23 cellular contexts compared by ENCODE assay signal in the genomic region with DNA sequence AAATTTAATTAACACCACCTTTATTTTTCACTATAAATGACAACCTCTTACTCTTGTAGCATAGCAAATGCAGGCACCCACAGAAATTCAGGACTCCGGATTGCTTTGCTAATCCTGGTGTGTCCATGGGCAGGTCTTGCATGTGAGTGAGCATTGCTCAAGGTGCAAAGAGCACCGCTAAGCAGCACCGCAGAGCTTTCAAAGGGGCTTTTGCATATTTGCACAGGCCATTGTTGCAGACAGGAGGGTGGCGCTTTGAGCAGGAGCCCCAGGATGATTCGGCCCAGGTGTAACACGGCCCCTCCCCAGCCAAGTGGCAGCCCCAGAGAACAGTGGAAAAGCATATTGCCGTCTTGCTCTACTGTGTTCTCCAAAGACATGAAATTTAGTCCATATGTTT.
DNase-seq lines count a peak whose midpoint lies in the region; ATAC-seq, FAIRE-seq and TF ChIP-seq lines count a peak whose summit lies in the region.
"Had no signal": no experiment of that assay in that cellular context is flagged by ENCODE, and none has a peak within 500 bp of the region (broad histone marks: within the 10 kb centered on the region; RNA-seq: fewer than 3 reads in every experiment).

No MANE protein-coding gene starts in this region.

- H3K4me2 ChIP-seq in GM12878 (ENCODE audit: control insufficient read depth, insufficient read depth), result no peak overlapping the region

- no peak for FAIRE-seq in GM12878 (lab: Jason Lieb, UNC)
- FAIRE-seq: A204.1, GM19239 had no signal

- H3K9ac ChIP-seq in GM12878 (ENCODE audit: control insufficient read depth, insufficient read depth, low read length), result no peak overlapping the region
- H3K9ac ChIP-seq: GM23248 had no signal

- no peak overlapping the region for H3K27ac ChIP-seq in GM12878 (ENCODE audit: control insufficient read depth, insufficient read depth)
- H3K27ac ChIP-seq: GM23248 had no signal

- SMC1A ChIA-PET in GM12878 (lab: Charles Lee; ENCODE audit: uncharacterized antibody, unreplicated experiment), result no interaction called here

- WGBS in GM12878 (ENCODE audit: insufficient coverage, insufficient replicate concordance, low lambda C conversion rate, missing lambda C conversion rate), result 81% methylated on average over 7 of the region's 7 CpGs

- no peaks in the 10 kb centered on the region for H3K9me3 ChIP-seq in Caco-2
- H3K9me3 ChIP-seq in GM12878 (replicated peaks; ENCODE audit: control insufficient read depth, insufficient read depth, low read length), result peaks cover 2% of the 10 kb centered on the region; the same call in 2 of the 3 replicates
- H3K9me3 ChIP-seq: BE2C had no signal

- H3K9me3 Mint-ChIP-seq in Caco-2 (ENCODE audit: unreplicated experiment), result peaks cover 18% of the 10 kb centered on the region

- no peaks in the 10 kb centered on the region for H3K27me3 Mint-ChIP-seq in Caco-2 (ENCODE audit: insufficient read depth, unreplicated experiment)
- H3K27me3 Mint-ChIP-seq: CD4-positive, CD25-positive, alpha-beta regulatory T cell had no signal

- H3K4me1 Mint-ChIP-seq in Caco-2 (ENCODE audit: low read depth, unreplicated experiment), result peaks cover 34% of the 10 kb centered on the region

- H3K36me3 ChIP-seq in Caco-2 (ENCODE audit: control insufficient read depth, insufficient read depth, low read length) (no peaks in the 10 kb centered on the region), GM12878 (ENCODE audit: control insufficient read depth in 2 of 2, insufficient read depth in 2 of 2, low read length in 1 of 2) (no peaks in the 10 kb centered on the region)
- H3K36me3 ChIP-seq: BE2C had no signal

- no peak overlapping the region for H2AFZ ChIP-seq in GM12878 (ENCODE audit: control insufficient read depth, low read depth, low read length)
- H2AFZ ChIP-seq: GM23248 had no signal

- TF ChIP-seq EP300 in GM12878 (IDR thresholded peaks at IDR 0.05; ENCODE audit: borderline replicate concordance in 1 of 2, control insufficient read depth in 1 of 2, low read depth in 2 of 2, low read length in 2 of 2), result no peak

- POLR2A ChIA-PET in Caco-2 (lab: Charles Lee) (no interaction called here), GM12878 (lab: Charles Lee) (no interaction called here)

- no peak for TF ChIP-seq POLR2A in GM12878 (IDR thresholded peaks at IDR 0.05; ENCODE audit: low read depth, low read length)

- no TSS peak for BruUV-seq in Caco-2 (replicated peaks; lab: Mats Ljungman, UMichigan)
- no TSS peak for BruUV-seq in GM12878 (replicated peaks; lab: Mats Ljungman, UMichigan)

- no peaks in the 10 kb centered on the region for H3K79me2 ChIP-seq in GM12878 (ENCODE audit: control insufficient read depth, insufficient read depth, low read length)

- TF ChIP-seq CTCF in Caco-2 (IDR thresholded peaks at IDR 0.05; ENCODE audit: insufficient read depth in 1 of 2, low read depth in 1 of 2, low read length in 1 of 2, severe bottlenecking in 1 of 2, unreplicated experiment in 1 of 2), result no peak
- TF ChIP-seq CTCF in GM12878 (IDR thresholded peaks at IDR 0.05 in 2 of 3, conservative IDR thresholded peaks at IDR 0.05 in 1 of 3; ENCODE audit: control insufficient read depth in 2 of 3, extremely low read depth in 1 of 3, insufficient read depth in 1 of 3, low read depth in 3 of 3, low read length in 3 of 3), result no peak

- DNase-seq in Caco-2 (peak; percentile 75 to 80), HuH-7 (ENCODE audit: low spot score) (peak; percentile 27), GM12878 (ENCODE audit: low read depth, low spot score) (no peak), left colon (no peak), activated gamma-delta T cell treated with Interleukin-2 at 50 U/mL for 16 hours (no peak), germinal center (ENCODE audit: low spot score) (no peak), DMS79 (lab: John Stamatoyannopoulos, UW) (no peak)
- DNase-seq: BE2C; CD4-positive, CD25-positive, alpha-beta regulatory T cell; COR-L47; GF-D8; GM23248; KG1; NCI-H1417; NCI-H1930; NCI-H2171; NCI-H446 treated with DMSO at 0.1 percent for 48 hours; NCI-H69; NK-92 treated with Interleukin-12 subunit alpha and Interleukin-12 subunit beta, amount 100 ng/mL, for 24 hours; OCI-M1; Right ventricle myocardium superior had no signal

- ATAC-seq in GM12878 (no peak), left colon (peak; percentile 16)

- no peaks in the 10 kb centered on the region for H3K27me3 ChIP-seq in Caco-2 (replicated peaks; ENCODE audit: control insufficient read depth, insufficient read depth, low read length)
- no peaks in the 10 kb centered on the region for H3K27me3 ChIP-seq in GM12878 (replicated peaks in 1 of 2; ENCODE audit: control insufficient read depth in 2 of 2, insufficient read depth in 2 of 2, low read length in 1 of 2)
- H3K27me3 ChIP-seq: BE2C had no signal

- CTCF ChIA-PET in Caco-2 (lab: Charles Lee), result no interaction called here
- CTCF ChIA-PET in GM12878 (lab: Yijun Ruan, JAX), result no interaction called here

- H3K4me1 ChIP-seq in Caco-2 (peaks cover 13% of the 10 kb centered on the region; the same call in 1 of the 2 replicates), GM12878 (ENCODE audit: control insufficient read depth, insufficient read depth, low read length) (no peaks in the 10 kb centered on the region)
- H3K4me1 ChIP-seq: BE2C had no signal

- no peak overlapping the region for H3K4me3 ChIP-seq in Caco-2 (ENCODE audit: low read depth, low read length)
- no peak overlapping the region for H3K4me3 ChIP-seq in GM12878
- H3K4me3 ChIP-seq: GM23248 had no signal

- RAD21 ChIA-PET in GM12878 (lab: Charles Lee; ENCODE audit: unreplicated experiment), result no interaction called here

- peak overlapping the region; percentile 29 for H3K27ac Mint-ChIP-seq in Caco-2 (ENCODE audit: unreplicated experiment)
- H3K27ac Mint-ChIP-seq: CD4-positive, CD25-positive, alpha-beta regulatory T cell had no signal

- in situ Hi-C loops in GM12878 (cut with MboI), result no loop called here

- no peak overlapping the region for H3K4me3 Mint-ChIP-seq in Caco-2 (ENCODE audit: unreplicated experiment)

- H4K20me1 ChIP-seq in GM12878 (ENCODE audit: control insufficient read depth, insufficient read depth), result no peaks in the 10 kb centered on the region

- intact Hi-C loops in Caco-2 (cut with micrococcal nuclease; ENCODE audit: unreplicated experiment), result no loop called here
- intact Hi-C loops in GM12878 (cut with micrococcal nuclease; ENCODE audit: unreplicated experiment), result no loop called here
- intact Hi-C loops in left colon (cut with DNase I, micrococcal nuclease), result no loop called here

- no peak for TF ChIP-seq RAD21 in GM12878 (IDR thresholded peaks at IDR 0.05; ENCODE audit: insufficient read depth, low read depth, low read length)

- peaks cover 5% of the 10 kb centered on the region for H3K36me3 Mint-ChIP-seq in Caco-2 (ENCODE audit: insufficient read depth, unreplicated experiment)

TF ChIP-seq in GM12878, 131 proteins besides CTCF, POLR2A, EP300 and RAD21:
- TF ChIP-seq PML (IDR thresholded peaks at IDR 0.05; ENCODE audit: low read length), result no peak
- peak; percentile 54 for TF ChIP-seq BCL3 (IDR thresholded peaks at IDR 0.05; ENCODE audit: borderline replicate concordance, insufficient read depth, low read depth, low read length, poor library complexity, severe bottlenecking)

Comparison
In these comparisons a context has a peak if more than half of its experiments do, and no peak if none do; other contexts are left out.
1. DNase-seq: peak in Caco-2 (2 of 2) and HuH-7 (single experiment); none in GM12878 (single experiment), left colon (0 of 2), activated gamma-delta T cell treated with Interleukin-2 at 50 U/mL for 16 hours (single experiment), germinal center (single experiment) and DMS79 (single experiment).